13 cellular contexts compared by ENCODE assay signal in the genomic region with DNA sequence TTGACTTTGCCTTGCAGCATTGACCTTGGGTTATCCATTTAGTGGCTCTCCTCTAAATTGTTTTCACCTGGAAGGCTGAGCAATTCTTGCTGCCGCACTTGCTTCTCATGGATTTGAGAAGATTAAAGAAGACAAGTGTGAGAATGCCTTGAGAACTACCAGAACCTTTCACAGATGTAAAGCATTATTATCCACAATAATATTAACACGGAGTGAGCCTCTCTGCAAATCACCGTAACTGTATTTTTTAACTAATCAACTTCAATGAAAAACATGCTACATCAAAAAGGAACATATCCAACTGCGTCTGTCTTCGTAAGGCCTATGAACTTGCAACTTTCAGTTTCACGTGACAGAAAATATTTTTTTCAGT.
DNase-seq lines count a peak whose midpoint lies in the region; ATAC-seq and TF ChIP-seq lines count a peak whose summit lies in the region.
"Had no signal": no experiment of that assay in that cellular context is flagged by ENCODE, and none has a peak within 500 bp of the region (broad histone marks: within the 10 kb centered on the region; RNA-seq: fewer than 3 reads in every experiment).

No MANE protein-coding gene starts in this region.

- H3K4me2 ChIP-seq in PC-3 (ENCODE audit: low read length) = no peak overlapping the region

- H3K4me3 Mint-ChIP-seq in activated T-helper 17 cell treated with anti-CD3 and anti-CD28 coated beads, Interleukin-2, amount 50 U/mL, for 72 hours = peak overlapping the region; percentile 9
- H3K4me3 Mint-ChIP-seq in naive thymus-derived CD8-positive, alpha-beta T cell = no peak overlapping the region
- H3K4me3 Mint-ChIP-seq: activated B cell treated with CpG ODN at 0.5 μM for 24 hours; stimulated activated naive CD8-positive, alpha-beta T cell treated with anti-CD3 and anti-CD28 coated beads, Interleukin-15, Interleukin-2, amounts not matched to agents 100 ng/mL and 50 ng/mL, for 24 hours had no signal

- H3F3A ChIP-seq in PC-3 (ENCODE audit: low read length, unreplicated experiment) = no peaks in the 10 kb centered on the region

- no peak for TF ChIP-seq CTCF in left ventricle myocardium inferior (IDR thresholded peaks at IDR 0.05; ENCODE audit: borderline replicate concordance)
- TF ChIP-seq CTCF in PC-3 (conservative IDR thresholded peaks at IDR 0.05; ENCODE audit: low read depth, low read length) = no peak

- peaks cover 31% of the 10 kb centered on the region for H3K36me3 ChIP-seq in left ventricle myocardium inferior
- H3K36me3 ChIP-seq in mucosa of stomach (ENCODE audit: control insufficient read depth, insufficient read depth, low read length) = no peaks in the 10 kb centered on the region
- no peaks in the 10 kb centered on the region for H3K36me3 ChIP-seq in PC-3 (ENCODE audit: low read depth, low read length)

- peak overlapping the region; percentile 77 for H3K27ac ChIP-seq in left ventricle myocardium inferior (replicated peaks)
- H3K27ac ChIP-seq in PC-3 (ENCODE audit: low read length) = no peak overlapping the region

- POLR2A ChIA-PET in PC-3 (lab: Charles Lee; ENCODE audit: unreplicated experiment) = no interaction called here
- POLR2A ChIA-PET in naive thymus-derived CD8-positive, alpha-beta T cell (lab: Charles Lee) = no interaction called here

- peaks cover 28% of the 10 kb centered on the region for H3K36me3 Mint-ChIP-seq in activated T-helper 17 cell treated with anti-CD3 and anti-CD28 coated beads, Interleukin-2, amount 50 U/mL, for 72 hours (ENCODE audit: low read depth)
- H3K36me3 Mint-ChIP-seq in naive thymus-derived CD8-positive, alpha-beta T cell = peaks cover 0 to 31% (median 8%) of the 10 kb centered on the region in 3 donors

- no peaks in the 10 kb centered on the region for H3K9me3 Mint-ChIP-seq in activated T-helper 17 cell treated with anti-CD3 and anti-CD28 coated beads, Interleukin-2, amount 50 U/mL, for 72 hours
- no peaks in the 10 kb centered on the region for H3K9me3 Mint-ChIP-seq in naive thymus-derived CD8-positive, alpha-beta T cell
- H3K9me3 Mint-ChIP-seq: activated B cell treated with CpG ODN at 0.5 μM for 24 hours; stimulated activated naive CD8-positive, alpha-beta T cell treated with anti-CD3 and anti-CD28 coated beads, Interleukin-15, Interleukin-2, amounts not matched to agents 100 ng/mL and 50 ng/mL, for 24 hours had no signal

- no peaks in the 10 kb centered on the region for H4K20me1 ChIP-seq in PC-3 (ENCODE audit: low read length)

- H3K79me2 ChIP-seq in PC-3 (ENCODE audit: low read length) = no peaks in the 10 kb centered on the region

- ATAC-seq in activated T-helper 17 cell treated with anti-CD3 and anti-CD28 coated beads, Interleukin-2, amount 50 U/mL, for 72 hours (replicated peaks) = no peak
- ATAC-seq in PC-3 (no peak), HG02759 (IDR thresholded peaks at IDR 0.05; ENCODE audit: unreplicated experiment) (no peak)
- no peak for ATAC-seq in naive thymus-derived CD8-positive, alpha-beta T cell

- no peaks in the 10 kb centered on the region for H3K27me3 Mint-ChIP-seq in activated T-helper 17 cell treated with anti-CD3 and anti-CD28 coated beads, Interleukin-2, amount 50 U/mL, for 72 hours
- H3K27me3 Mint-ChIP-seq in naive thymus-derived CD8-positive, alpha-beta T cell = no peaks in the 10 kb centered on the region
- H3K27me3 Mint-ChIP-seq: activated B cell treated with CpG ODN at 0.5 μM for 24 hours; stimulated activated naive CD8-positive, alpha-beta T cell treated with anti-CD3 and anti-CD28 coated beads, Interleukin-15, Interleukin-2, amounts not matched to agents 100 ng/mL and 50 ng/mL, for 24 hours had no signal

- H3K27me3 ChIP-seq in left ventricle myocardium inferior (ENCODE audit: low read depth) = no peaks in the 10 kb centered on the region
- no peaks in the 10 kb centered on the region for H3K27me3 ChIP-seq in mucosa of stomach (ENCODE audit: control insufficient read depth, insufficient read depth, low read length)
- no peaks in the 10 kb centered on the region for H3K27me3 ChIP-seq in PC-3 (ENCODE audit: low read length)

- CTCF ChIA-PET in PC-3 (lab: Charles Lee) = no interaction called here

- peak overlapping the region; percentile 18 for H3K4me3 ChIP-seq in left ventricle myocardium inferior
- no peak overlapping the region for H3K4me3 ChIP-seq in mucosa of stomach (ENCODE audit: low read length)
- no peak overlapping the region for H3K4me3 ChIP-seq in PC-3 (ENCODE audit: low read length)

- H3K9me2 ChIP-seq in PC-3 (replicated peaks; ENCODE audit: low read length) = no peaks in the 10 kb centered on the region

- H3K27ac Mint-ChIP-seq in activated T-helper 17 cell treated with anti-CD3 and anti-CD28 coated beads, Interleukin-2, amount 50 U/mL, for 72 hours = no peak overlapping the region
- H3K27ac Mint-ChIP-seq in naive thymus-derived CD8-positive, alpha-beta T cell = peak overlapping the region in 1 of 10 donors; percentile 51
- H3K27ac Mint-ChIP-seq: activated B cell treated with CpG ODN at 0.5 μM for 24 hours; stimulated activated naive CD8-positive, alpha-beta T cell treated with anti-CD3 and anti-CD28 coated beads, Interleukin-15, Interleukin-2, amounts not matched to agents 100 ng/mL and 50 ng/mL, for 24 hours had no signal

- BruUV-seq in PC-3 (replicated peaks; lab: Mats Ljungman, UMichigan) = no TSS peak

- DNase-seq in left ventricle myocardium inferior (no peak), cardiac septum (ENCODE audit: low spot score) (no peak), PC-3 (no peak), mesenteric fat pad (ENCODE audit: low spot score) (no peak)
- DNase-seq in naive thymus-derived CD8-positive, alpha-beta T cell = no peak
- DNase-seq: activated B cell treated with CpG ODN at 0.5 μM for 24 hours, kidney glomerular epithelial cell, NCI-H226, SHP77 treated with DMSO at 0.1 percent for 48 hours had no signal

- H3K4me1 ChIP-seq in left ventricle myocardium inferior (peaks cover 82% of the 10 kb centered on the region), mucosa of stomach (ENCODE audit: control insufficient read depth, insufficient read depth, low read length) (peaks cover 41% of the 10 kb centered on the region), PC-3 (ENCODE audit: insufficient read depth, low read length) (peaks cover 17% of the 10 kb centered on the region)

- intact Hi-C loops in left ventricle myocardium inferior (cut with micrococcal nuclease) = loop anchor here (5.0 kb wide), 2 partner anchors 118 to 223 kb away; a partner anchor contains a TSS
- intact Hi-C loops in cardiac septum (cut with DNase I) = loop anchor here (5.0 kb wide), 1 partner anchor 83 kb away; no protein-coding TSS in a partner anchor
- intact Hi-C loops in PC-3 (cut with micrococcal nuclease) = loop anchor here (5.0 kb wide), 3 partner anchors 43 to 83 kb away; no protein-coding TSS in a partner anchor

- H3K9me3 ChIP-seq in left ventricle myocardium inferior (replicated peaks) (no peaks in the 10 kb centered on the region), mucosa of stomach (ENCODE audit: control insufficient read depth, low read length) (no peaks in the 10 kb centered on the region), PC-3 (ENCODE audit: low read length) (no peaks in the 10 kb centered on the region)

- H2AFZ ChIP-seq in PC-3 (ENCODE audit: low read length) = no peak overlapping the region

- peaks cover 3% of the 10 kb centered on the region for H3K4me1 Mint-ChIP-seq in activated T-helper 17 cell treated with anti-CD3 and anti-CD28 coated beads, Interleukin-2, amount 50 U/mL, for 72 hours
- peaks cover 0 to 3% (median 1%) of the 10 kb centered on the region in 4 donors for H3K4me1 Mint-ChIP-seq in naive thymus-derived CD8-positive, alpha-beta T cell
- H3K4me1 Mint-ChIP-seq: activated B cell treated with CpG ODN at 0.5 μM for 24 hours had no signal

- H3K9ac ChIP-seq in mucosa of stomach (ENCODE audit: low read length) = peak overlapping the region; percentile 46
- no peak overlapping the region for H3K9ac ChIP-seq in PC-3 (ENCODE audit: low read length)
